In the genomic region with DNA sequence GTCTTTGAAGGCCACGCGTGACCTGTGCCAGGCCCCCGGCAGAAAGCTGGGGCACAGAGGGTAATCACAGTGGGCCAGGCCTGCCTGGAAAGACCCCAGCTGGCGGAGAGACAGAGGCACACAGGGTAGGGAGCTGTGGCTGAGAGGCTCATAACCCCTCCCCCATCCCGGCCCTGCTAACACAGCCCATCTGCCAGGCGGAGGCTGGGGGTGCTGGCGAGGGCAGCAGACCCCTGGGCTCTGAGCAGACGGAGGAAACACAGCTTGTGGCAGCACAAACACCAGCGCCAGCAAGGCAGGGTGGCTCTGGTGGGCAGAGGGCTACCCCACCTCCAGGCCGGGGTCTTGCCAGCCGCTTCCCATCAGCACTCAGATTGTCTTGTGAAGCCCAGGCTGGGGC, we compare ENCODE assay signal across 15 cellular contexts.
"Had no signal": no experiment of that assay in that cellular context is flagged by ENCODE, and none has a peak within 500 bp of the region (broad histone marks: within the 10 kb centered on the region; RNA-seq: fewer than 3 reads in every experiment).

No MANE protein-coding gene starts in this region.

- H3K9me3 ChIP-seq: neutrophil had no signal

- H3K27ac ChIP-seq: neutrophil had no signal

- ATAC-seq: naive thymus-derived CD4-positive, alpha-beta T cell; sciatic nerve; stimulated activated naive B cell treated with anti-CD40 and anti-IgM and Interleukin-4, amounts not matched to agents 10 μg/mL and 1 μg/mL and 100 μg/mL, for 72 hours had no signal

- FAIRE-seq: bronchial epithelial cell, endothelial cell of umbilical vein, frontal cortex had no signal

- H3K27me3 ChIP-seq: neutrophil had no signal

- H3K4me3 ChIP-seq: lung had no signal

- DNase-seq: activated CD4-positive, alpha-beta memory T cell treated with anti-CD3 and anti-CD28 coated beads, Interleukin-2, amount 10 ng/mL, durations not matched to agents 7 days and 5 days; activated gamma-delta T cell treated with Interleukin-2 at 50 U/mL for 16 hours; activated naive CD8-positive, alpha-beta T cell treated with anti-CD3 and anti-CD28 coated beads for 36 hours; activated T-cell treated with anti-CD3 and anti-CD28 coated beads, Interleukin-2, amount 50 U/mL, for 48 hours; anterior cingulate cortex; naive thymus-derived CD4-positive, alpha-beta T cell; stimulated activated CD4-positive, alpha-beta T cell treated with anti-CD3 and anti-CD28 coated beads, Interleukin-2, amount 100 ng/mL, for 24 hours; stimulated activated naive B cell treated with anti-CD40 and anti-IgM and Interleukin-4, amounts not matched to agents 10 μg/mL and 1 μg/mL and 100 μg/mL, for 72 hours; T-helper 9 cell had no signal

- H3K36me3 ChIP-seq: neutrophil had no signal
